ENCODE assay signal across 10 cellular contexts in genomic region chr4:168877407-168877778, GRCh38.
DNase-seq lines count a peak whose midpoint lies in the region; ATAC-seq and TF ChIP-seq lines count a peak whose summit lies in the region.
"Had no signal": no experiment of that assay in that cellular context is flagged by ENCODE, and none has a peak within 500 bp of the region (broad histone marks: within the 10 kb centered on the region; RNA-seq: fewer than 3 reads in every experiment).

No MANE protein-coding gene starts in this region.

- H3K4me3 ChIP-seq in AG04450 (ENCODE audit: low read depth, low read length), result peak overlapping the region; percentile 42
- H3K4me3 ChIP-seq in esophagus (ENCODE audit: low read depth in 1 of 2, low read length in 2 of 2), result peak overlapping the region; percentile 44 to 59
- H3K4me3 ChIP-seq: cardiac muscle cell had no signal

- peak overlapping the region; percentile 68 for H3K4me3 Mint-ChIP-seq in nephron progenitor cell

- H3K9me3 Mint-ChIP-seq in nephron progenitor cell, result no peaks in the 10 kb centered on the region

- peaks cover 41% of the 10 kb centered on the region for H3K36me3 Mint-ChIP-seq in nephron progenitor cell (ENCODE audit: low read depth)

- TF ChIP-seq CTCF in AG04450 (IDR thresholded peaks at IDR 0.05; ENCODE audit: low read depth, low read length), result no peak
- TF ChIP-seq CTCF in nephron progenitor cell (IDR thresholded peaks at IDR 0.05), result no peak

- 41 to 55% methylated on average over 10 of the region's 10 CpGs for WGBS in esophagus, 2 donors

- DNase-seq in AG04450 (ENCODE audit: low read depth, low spot score) (no peak), NCI-H510A (lab: John Stamatoyannopoulos, UW) (peak; percentile 21), nephron progenitor cell (no peak), mucosa of gallbladder (ENCODE audit: low spot score) (no peak), HUDEP-2 (lab: John Stamatoyannopoulos, UW; ENCODE audit: unreplicated experiment in 76 of 76) (no peak)

- POLR2A ChIA-PET in AG04450 (lab: Yijun Ruan, JAX), result interaction anchor here (1.2 kb wide), 2 partner anchors 11 to 29 kb away, joined by 3 to 5 read pairs; no protein-coding TSS in a partner anchor

- H3K36me3 ChIP-seq in esophagus (ENCODE audit: control insufficient read depth in 2 of 2, insufficient read depth in 2 of 2, low read length in 1 of 2), result peaks cover 0 to 3% of the 10 kb centered on the region in 2 donors
- H3K36me3 ChIP-seq: neutrophil had no signal

- H3K27ac Mint-ChIP-seq in nephron progenitor cell, result no peak overlapping the region

- no peaks in the 10 kb centered on the region; the same call in 1 of the 2 replicates for H3K9me3 ChIP-seq in AG04450 (ENCODE audit: control insufficient read depth, insufficient read depth, low read length)
- H3K9me3 ChIP-seq in esophagus (ENCODE audit: control insufficient read depth in 2 of 2, insufficient read depth in 1 of 2, low read depth in 1 of 2, low read length in 1 of 2), result no peaks in the 10 kb centered on the region
- H3K9me3 ChIP-seq: neutrophil had no signal

- H3K4me1 Mint-ChIP-seq in nephron progenitor cell, result peaks cover 57% of the 10 kb centered on the region

- peak overlapping the region; percentile 48 for H3K27ac ChIP-seq in AG04450 (ENCODE audit: low read depth, low read length)
- peak overlapping the region; percentile 62 to 77 for H3K27ac ChIP-seq in esophagus (ENCODE audit: low read depth in 2 of 2, low read length in 1 of 2)
- H3K27ac ChIP-seq: cardiac muscle cell, neutrophil had no signal

- H3K27me3 Mint-ChIP-seq in nephron progenitor cell (ENCODE audit: low read depth, poor library complexity), result no peaks in the 10 kb centered on the region

- ATAC-seq in HG03045 (IDR thresholded peaks at IDR 0.05; ENCODE audit: unreplicated experiment) (no peak), GM19324 (IDR thresholded peaks at IDR 0.05; ENCODE audit: low FRiP score, unreplicated experiment) (no peak)

- H3K4me1 ChIP-seq in esophagus (ENCODE audit: control insufficient read depth in 2 of 2, insufficient read depth in 2 of 2, low read length in 1 of 2), result no peaks in the 10 kb centered on the region

- CTCF ChIA-PET in AG04450 (lab: Charles Lee), result no interaction called here

- no peaks in the 10 kb centered on the region for H3K27me3 ChIP-seq in AG04450 (ENCODE audit: control insufficient read depth, insufficient read depth, low read length)
- H3K27me3 ChIP-seq in esophagus (ENCODE audit: control insufficient read depth in 1 of 2, insufficient read depth in 2 of 2, low read length in 2 of 2), result no peaks in the 10 kb centered on the region
- H3K27me3 ChIP-seq: cardiac muscle cell had no signal
